Comparison of ENCODE assay signal across 11 cellular contexts in the genomic region with DNA sequence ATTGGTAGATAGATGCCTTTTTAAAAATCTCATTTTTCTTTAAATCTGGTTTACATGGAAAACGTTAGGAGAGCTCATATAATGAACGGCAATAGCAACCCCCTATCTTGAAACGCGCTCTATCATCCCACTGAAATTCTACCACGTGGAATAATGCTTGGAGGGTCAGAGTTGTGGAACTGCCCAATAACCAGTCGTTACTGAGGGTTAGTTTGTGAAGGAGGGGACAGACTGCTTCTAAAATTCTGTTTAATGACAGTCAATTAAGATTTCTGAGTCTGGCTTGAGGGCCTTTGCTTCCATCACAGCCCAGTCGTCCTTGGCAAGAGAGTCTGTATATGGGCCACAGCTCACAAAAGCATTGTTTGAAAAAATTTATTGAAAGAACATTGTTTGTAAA. TPM values are rescaled to one million over a fixed set of nuclear protein-coding genes. Genes with fewer than 3 reads are reported as not detected.
DNase-seq lines count a peak whose midpoint lies in the region; ATAC-seq and TF ChIP-seq lines count a peak whose summit lies in the region.
"Had no signal": no experiment of that assay in that cellular context is flagged by ENCODE, and none has a peak within 500 bp of the region (broad histone marks: within the 10 kb centered on the region; RNA-seq: fewer than 3 reads in every experiment).

No MANE protein-coding gene starts in this region.

- no peak overlapping the region for H2BK5ac ChIP-seq in trophoblast cell (ENCODE audit: low read depth, low read length, poor library complexity)

- peaks cover 59% of the 10 kb centered on the region for H3K36me3 ChIP-seq in DOHH2 (ENCODE audit: control insufficient read depth, low read length)
- peaks cover 0 to 6% of the 10 kb centered on the region in 2 experiments for H3K36me3 ChIP-seq in trophoblast cell (ENCODE audit: control insufficient read depth in 1 of 2, insufficient read depth in 2 of 2, low read length in 2 of 2)
- H3K36me3 ChIP-seq: uterus had no signal

- H3K4me2 ChIP-seq in DOHH2 (ENCODE audit: low read length): peak overlapping the region; percentile 90
- H3K4me2 ChIP-seq in trophoblast cell (ENCODE audit: low read length): peak overlapping the region; percentile 97

- H3K27ac ChIP-seq in DOHH2 (ENCODE audit: low read depth, low read length) (peak overlapping the region; percentile 94), trophoblast cell (ENCODE audit: low read depth, low read length) (no peak overlapping the region)
- H3K27ac ChIP-seq: epithelial cell of prostate, uterus had no signal

- intact Hi-C loops in sciatic nerve (cut with DNase I): no loop called here

- peaks cover 6% of the 10 kb centered on the region for H3K79me1 ChIP-seq in trophoblast cell (ENCODE audit: low read length)

- no peak overlapping the region for H4K8ac ChIP-seq in trophoblast cell (ENCODE audit: low read depth, low read length)

- ATAC-seq in HG03520 (IDR thresholded peaks at IDR 0.05; ENCODE audit: unreplicated experiment): no peak
- ATAC-seq in HG03196 (IDR thresholded peaks at IDR 0.05; ENCODE audit: unreplicated experiment): no peak
- no peak for ATAC-seq in sciatic nerve

- no peak overlapping the region for H3K4ac ChIP-seq in trophoblast cell (ENCODE audit: low read depth, low read length)

- no peak overlapping the region for H3K18ac ChIP-seq in trophoblast cell (ENCODE audit: low read length)

- H2AK5ac ChIP-seq in trophoblast cell (ENCODE audit: low read length): no peak overlapping the region

- H3K79me2 ChIP-seq in DOHH2 (ENCODE audit: control insufficient read depth, low read length): peaks cover 70% of the 10 kb centered on the region
- peaks cover 2% of the 10 kb centered on the region for H3K79me2 ChIP-seq in trophoblast cell (ENCODE audit: control insufficient read depth, insufficient read depth, low read length, poor library complexity)

- no peak overlapping the region for H3K23ac ChIP-seq in trophoblast cell (ENCODE audit: low read length)

- TF ChIP-seq CTCF in DOHH2 (IDR thresholded peaks at IDR 0.05; ENCODE audit: low read depth, low read length, poor library complexity, severe bottlenecking) (no peak), NB4 (IDR thresholded peaks at IDR 0.05; ENCODE audit: low read depth, low read length) (no peak), epithelial cell of proximal tubule (conservative IDR thresholded peaks at IDR 0.05; ENCODE audit: low read depth, low read length) (no peak)

- peaks cover 54% of the 10 kb centered on the region for H3F3A ChIP-seq in DOHH2 (ENCODE audit: control insufficient read depth, insufficient read depth)

- H4K12ac ChIP-seq in trophoblast cell (ENCODE audit: low read depth, low read length): no peak overlapping the region

- H3K4me1 ChIP-seq in DOHH2 (ENCODE audit: control insufficient read depth, low read length) (peaks cover 60% of the 10 kb centered on the region), trophoblast cell (ENCODE audit: control insufficient read depth in 1 of 2, insufficient read depth in 2 of 2, low read length in 2 of 2) (peaks cover 7 to 10% of the 10 kb centered on the region in 2 experiments)

- H3K9me2 ChIP-seq in DOHH2 (replicated peaks; ENCODE audit: control insufficient read depth, low read length): no peaks in the 10 kb centered on the region

- H4K91ac ChIP-seq in trophoblast cell (ENCODE audit: low read depth, low read length): no peak overlapping the region

- H2BK120ac ChIP-seq in trophoblast cell (ENCODE audit: insufficient read depth, low read length, poor library complexity): no peak overlapping the region

- DNase-seq in NB4 (ENCODE audit: low read depth) (no peak), epithelial cell of proximal tubule (ENCODE audit: low read depth) (no peak), trophoblast cell (no peak), sciatic nerve (ENCODE audit: low spot score) (no peak)
- DNase-seq in stimulated activated CD4-positive, alpha-beta T cell treated with anti-CD3 and anti-CD28 coated beads, Interleukin-12 subunit alpha, Interleukin-12 subunit beta, amount 100 ng/mL, for 4 hours: no peak
- DNase-seq: NCI-H1417 treated with DMSO at 0.1 percent for 48 hours had no signal

- H4K20me1 ChIP-seq in DOHH2 (ENCODE audit: control insufficient read depth, insufficient read depth, low read depth, low read length): peaks cover 24% of the 10 kb centered on the region

- no peak overlapping the region for H3K14ac ChIP-seq in trophoblast cell (ENCODE audit: low read length)

- no peak for TF ChIP-seq POLR2A in NB4 (IDR thresholded peaks at IDR 0.05; ENCODE audit: extremely low read depth, insufficient read length)

- H2BK12ac ChIP-seq in trophoblast cell (ENCODE audit: low read length): no peak overlapping the region

- H3K27me3 ChIP-seq in DOHH2 (ENCODE audit: control insufficient read depth, low read length): no peaks in the 10 kb centered on the region
- H3K27me3 ChIP-seq in trophoblast cell (ENCODE audit: insufficient read depth, low read length): peaks cover 9% of the 10 kb centered on the region

- no CpG with 5 or more reads among the region's 7 CpGs for WGBS in trophoblast cell (ENCODE audit: extremely low coverage, insufficient coverage, insufficient read length)

- H3K4me3 ChIP-seq in DOHH2 (ENCODE audit: low read length) (peak overlapping the region; percentile 89), NB4 (ENCODE audit: low read depth, low read length) (peak overlapping the region; percentile 73), epithelial cell of proximal tubule (ENCODE audit: low read depth, low read length) (peak overlapping the region; percentile 70), trophoblast cell (ENCODE audit: low read depth, low read length) (peak overlapping the region; percentile 74)

- H2AFZ ChIP-seq in trophoblast cell (ENCODE audit: insufficient read depth, low read length, poor library complexity): no peak overlapping the region

- H3K9me3 ChIP-seq in DOHH2 (ENCODE audit: control insufficient read depth, insufficient read depth, low read length) (no peaks in the 10 kb centered on the region), trophoblast cell (ENCODE audit: insufficient read depth, low read depth, low read length) (no peaks in the 10 kb centered on the region)
- H3K9me3 ChIP-seq: uterus had no signal

- no peak overlapping the region for H3K9ac ChIP-seq in trophoblast cell (ENCODE audit: low read length)

RNA-seq across cellular contexts. Expression of gene IRF8, which starts 0.5 kb away (rescaled TPM):
- total RNA-seq in epithelial cell of proximal tubule: 0.17 and 2.2 TPM in 2 replicates
- polyA plus RNA-seq in trophoblast cell (2013): 4.1 and 4.2 TPM in 2 replicates
- 19.1 TPM for total RNA-seq in sciatic nerve
